Comparison of ENCODE assay signal across 16 cellular contexts in the genomic region with DNA sequence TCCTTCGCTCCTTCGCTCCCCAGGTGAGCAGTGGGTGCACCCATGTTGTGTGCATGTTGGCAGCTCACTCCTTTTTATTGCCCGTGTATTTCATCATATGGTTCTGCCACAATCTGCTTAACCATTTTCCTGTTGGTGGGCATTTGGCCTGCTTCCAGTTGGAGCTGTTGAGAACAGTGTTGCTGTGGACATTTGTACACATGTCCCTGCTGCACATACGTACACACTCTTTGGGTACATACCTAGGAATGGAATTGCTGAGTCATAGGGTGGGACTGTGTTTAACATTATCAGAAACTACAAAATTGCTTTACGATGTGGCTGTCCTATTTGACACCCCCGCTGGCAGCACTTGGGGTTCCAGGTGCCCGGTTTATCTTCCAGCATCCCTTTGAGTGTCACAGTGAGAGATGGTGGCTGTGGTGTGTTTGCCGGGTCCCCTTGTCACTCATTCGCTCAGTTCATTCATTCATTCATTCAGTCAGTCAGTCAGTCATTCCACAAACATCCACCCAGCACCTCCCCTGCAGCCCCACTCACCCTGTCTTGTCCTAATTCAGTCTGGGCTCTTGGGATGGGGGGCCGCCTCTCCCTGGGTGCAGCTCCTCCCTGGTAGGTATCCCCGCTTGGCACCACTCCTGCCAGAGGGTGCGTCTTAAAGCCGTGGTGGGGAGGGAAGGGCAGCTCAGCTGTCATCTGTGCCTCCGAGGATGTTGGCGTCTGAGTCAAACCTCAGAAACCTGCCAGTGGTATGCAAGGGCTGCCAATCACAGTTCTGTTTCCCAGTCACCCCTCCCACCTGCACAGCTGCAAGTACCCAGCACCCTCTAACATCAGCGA. TPM values are rescaled to one million over a fixed set of nuclear protein-coding genes. Genes with fewer than 3 reads are reported as not detected.
DNase-seq lines count a peak whose midpoint lies in the region; ATAC-seq and TF ChIP-seq lines count a peak whose summit lies in the region.
"Had no signal": no experiment of that assay in that cellular context is flagged by ENCODE, and none has a peak within 500 bp of the region (broad histone marks: within the 10 kb centered on the region; RNA-seq: fewer than 3 reads in every experiment).

No MANE protein-coding gene starts in this region.

- H3F3A ChIP-seq in neural progenitor cell (ENCODE audit: low read depth): peaks cover under 1% of the 10 kb centered on the region

- DNase-seq in HCT116 (ENCODE audit: low read depth, low spot score) (peak; percentile 43), NCI-H226 (peak; percentile 74), choroid plexus epithelial cell (ENCODE audit: low read depth) (peak; percentile 38), neural progenitor cell (ENCODE audit: low spot score) (no peak), foreskin melanocyte (no peak), NCI-H1105 treated with DMSO at 0.1 percent for 48 hours (lab: John Stamatoyannopoulos, UW) (no peak), left lung (no peak)
- DNase-seq: activated CD4-positive, alpha-beta T cell treated with anti-CD3 and anti-CD28 coated beads for 48 hours; CD4-positive, alpha-beta T cell; effector memory CD8-positive, alpha-beta T cell; hypothalamus; occipital lobe; T-helper 2 cell had no signal

- CTCF ChIA-PET in HCT116 (lab: Charles Lee): no interaction called here

- POLR2A ChIA-PET in HCT116 (lab: Charles Lee): interaction anchor here (0.8 kb wide), 2 partner anchors 10 to 15 kb away, joined by 3 to 4 read pairs; no protein-coding TSS in a partner anchor

- H3K9me2 ChIP-seq in HCT116 (ENCODE audit: insufficient read depth): no peaks in the 10 kb centered on the region

- peak; percentile 82 for ATAC-seq in HCT116
- no peak for ATAC-seq in HG03521 (IDR thresholded peaks at IDR 0.05; ENCODE audit: unreplicated experiment)
- no peak for ATAC-seq in left lung
- ATAC-seq: effector memory CD8-positive, alpha-beta T cell; Panc1 had no signal

- intact Hi-C loops in HCT116 (cut with micrococcal nuclease): no loop called here
- intact Hi-C loops in left lung (cut with DNase I): loop anchor here in 1 of 2 donors (10.0 kb wide), 2 partner anchors 82 to 242 kb away; no protein-coding TSS in a partner anchor

- no peak for TF ChIP-seq RAD21 in HCT116 (IDR thresholded peaks at IDR 0.05; ENCODE audit: low read depth)

- no peaks in the 10 kb centered on the region for H3K36me3 Mint-ChIP-seq in neural progenitor cell

- peak overlapping the region; percentile 23 for H3K27ac Mint-ChIP-seq in neural progenitor cell
- H3K27ac Mint-ChIP-seq: CD4-positive, alpha-beta T cell; effector memory CD8-positive, alpha-beta T cell had no signal

- H3K9me3 ChIP-seq in HCT116 (ENCODE audit: control insufficient read depth in 1 of 2, insufficient read depth in 1 of 2, low read depth in 1 of 2, low read length in 2 of 2) (peaks cover 5% of the 10 kb centered on the region in 2 experiments; a peak in 2 of 4 replicates), neural progenitor cell (ENCODE audit: low read depth) (no peaks in the 10 kb centered on the region), left lung (no peaks in the 10 kb centered on the region)

- no peak overlapping the region for H3K4me3 Mint-ChIP-seq in neural progenitor cell
- H3K4me3 Mint-ChIP-seq: CD4-positive, alpha-beta T cell; effector memory CD8-positive, alpha-beta T cell had no signal

- no peak for TF ChIP-seq CTCF in HCT116 (IDR thresholded peaks at IDR 0.05 in 2 of 3, conservative IDR thresholded peaks at IDR 0.05 in 1 of 3; ENCODE audit: borderline replicate concordance in 1 of 3, insufficient read depth in 1 of 3, low read depth in 2 of 3, low read length in 2 of 3)
- TF ChIP-seq CTCF in choroid plexus epithelial cell (conservative IDR thresholded peaks at IDR 0.05; ENCODE audit: low read depth, low read length): no peak
- TF ChIP-seq CTCF in neural progenitor cell (IDR thresholded peaks at IDR 0.05): no peak
- no peak for TF ChIP-seq CTCF in left lung (IDR thresholded peaks at IDR 0.05)

- peak overlapping the region; percentile 9 to 39; a peak in 1 of 4 replicates for H3K4me3 ChIP-seq in HCT116 (replicated peaks in 1 of 2; ENCODE audit: low read depth in 1 of 2, low read length in 2 of 2)
- H3K4me3 ChIP-seq in choroid plexus epithelial cell (ENCODE audit: low read depth, low read length): no peak overlapping the region
- no peak overlapping the region for H3K4me3 ChIP-seq in neural progenitor cell
- H3K4me3 ChIP-seq in left lung: no peak overlapping the region

- peaks cover 3% of the 10 kb centered on the region for H3K9me3 Mint-ChIP-seq in neural progenitor cell
- H3K9me3 Mint-ChIP-seq: CD4-positive, alpha-beta T cell had no signal

- H3K79me2 ChIP-seq in HCT116 (ENCODE audit: insufficient read depth, low read length) (no peaks in the 10 kb centered on the region), neural progenitor cell (ENCODE audit: low read depth) (no peaks in the 10 kb centered on the region)

- peak overlapping the region; percentile 71 for H3K4me2 ChIP-seq in HCT116 (ENCODE audit: low read length)
- H3K4me2 ChIP-seq in neural progenitor cell: no peak overlapping the region

- no TSS peak for BruUV-seq in HCT116 (replicated peaks; lab: Mats Ljungman, UMichigan)

- H3K27me3 Mint-ChIP-seq in neural progenitor cell (ENCODE audit: insufficient read depth, low read depth): peaks cover 39% of the 10 kb centered on the region

- H3K27me3 ChIP-seq in HCT116 (ENCODE audit: insufficient read depth, low read length) (no peaks in the 10 kb centered on the region), neural progenitor cell (peaks cover 10% of the 10 kb centered on the region), left lung (peaks cover 0 to 66% of the 10 kb centered on the region in 2 donors)

- peaks cover 8% of the 10 kb centered on the region for H3K4me1 Mint-ChIP-seq in neural progenitor cell

- RAD21 ChIA-PET in HCT116 (lab: Charles Lee; ENCODE audit: low non-redundant PET in 1 of 2, low total read pairs in 2 of 2, uncharacterized antibody in 2 of 2, unreplicated experiment in 2 of 2): no interaction called here

- H3K4me1 ChIP-seq in HCT116 (ENCODE audit: control insufficient read depth in 1 of 2, insufficient read depth in 2 of 2, low read length in 2 of 2) (peaks cover 7 to 22% of the 10 kb centered on the region in 2 experiments), neural progenitor cell (no peaks in the 10 kb centered on the region), left lung (no peaks in the 10 kb centered on the region)

- H4K20me1 ChIP-seq in HCT116 (ENCODE audit: insufficient read depth): no peaks in the 10 kb centered on the region
- H4K20me1 ChIP-seq in neural progenitor cell (ENCODE audit: low read depth): no peaks in the 10 kb centered on the region

- H2AFZ ChIP-seq in HCT116 (ENCODE audit: low read depth, low read length, poor library complexity, severe bottlenecking) (peak overlapping the region; percentile 78), neural progenitor cell (replicated peaks) (no peak overlapping the region)

- no peak overlapping the region for H3K9ac ChIP-seq in HCT116 (ENCODE audit: low read length)
- H3K9ac ChIP-seq in neural progenitor cell: no peak overlapping the region

- TF ChIP-seq POLR2A in HCT116 (IDR thresholded peaks at IDR 0.05; ENCODE audit: borderline replicate concordance, extremely low read depth, insufficient read depth, insufficient read length): no peak

- no peak overlapping the region for H3K27ac ChIP-seq in HCT116 (ENCODE audit: low read depth, low read length)
- H3K27ac ChIP-seq in neural progenitor cell: no peak overlapping the region
- H3K27ac ChIP-seq in left lung: no peak overlapping the region

- no peaks in the 10 kb centered on the region for H3K36me3 ChIP-seq in HCT116 (ENCODE audit: control insufficient read depth in 1 of 2, insufficient read depth in 2 of 2, low read length in 2 of 2)
- no peaks in the 10 kb centered on the region for H3K36me3 ChIP-seq in neural progenitor cell
- no peaks in the 10 kb centered on the region for H3K36me3 ChIP-seq in left lung

TF ChIP-seq in HCT116, 20 proteins besides CTCF, POLR2A, EP300 and RAD21 (continues in another document):
- TF ChIP-seq FOSL1 (IDR thresholded peaks at IDR 0.05; ENCODE audit: low read depth) (no peak), EZH2 (IDR thresholded peaks at IDR 0.05) (no peak), ZNF274 (IDR thresholded peaks at IDR 0.05; ENCODE audit: low read depth, low read length) (no peak), SRF (IDR thresholded peaks at IDR 0.05; ENCODE audit: low read depth) (no peak), CBX3 (IDR thresholded peaks at IDR 0.05; ENCODE audit: low read depth) (no peak), JUND (IDR thresholded peaks at IDR 0.05) (no peak), EGR1 (IDR thresholded peaks at IDR 0.05; ENCODE audit: low read depth) (no peak), TCF7L2 (IDR thresholded peaks at IDR 0.05; ENCODE audit: borderline replicate concordance, extremely low read depth, insufficient read depth, insufficient read length) (no peak), POLR2AphosphoS5 (IDR thresholded peaks at IDR 0.05; ENCODE audit: low read depth, low read length) (no peak), SIN3A (IDR thresholded peaks at IDR 0.05; ENCODE audit: low read depth) (no peak)
- TF ChIP-seq, protein P1, sequence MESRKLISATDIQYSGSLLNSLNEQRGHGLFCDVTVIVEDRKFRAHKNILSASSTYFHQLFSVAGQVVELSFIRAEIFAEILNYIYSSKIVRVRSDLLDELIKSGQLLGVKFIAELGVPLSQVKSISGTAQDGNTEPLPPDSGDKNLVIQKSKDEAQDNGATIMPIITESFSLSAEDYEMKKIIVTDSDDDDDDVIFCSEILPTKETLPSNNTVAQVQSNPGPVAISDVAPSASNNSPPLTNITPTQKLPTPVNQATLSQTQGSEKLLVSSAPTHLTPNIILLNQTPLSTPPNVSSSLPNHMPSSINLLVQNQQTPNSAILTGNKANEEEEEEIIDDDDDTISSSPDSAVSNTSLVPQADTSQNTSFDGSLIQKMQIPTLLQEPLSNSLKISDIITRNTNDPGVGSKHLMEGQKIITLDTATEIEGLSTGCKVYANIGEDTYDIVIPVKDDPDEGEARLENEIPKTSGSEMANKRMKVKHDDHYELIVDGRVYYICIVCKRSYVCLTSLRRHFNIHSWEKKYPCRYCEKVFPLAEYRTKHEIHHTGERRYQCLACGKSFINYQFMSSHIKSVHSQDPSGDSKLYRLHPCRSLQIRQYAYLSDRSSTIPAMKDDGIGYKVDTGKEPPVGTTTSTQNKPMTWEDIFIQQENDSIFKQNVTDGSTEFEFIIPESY (IDR thresholded peaks at IDR 0.05; ENCODE audit: extremely low read depth, insufficient replicate concordance, low read length): no peak
- TF ChIP-seq, protein P2, sequence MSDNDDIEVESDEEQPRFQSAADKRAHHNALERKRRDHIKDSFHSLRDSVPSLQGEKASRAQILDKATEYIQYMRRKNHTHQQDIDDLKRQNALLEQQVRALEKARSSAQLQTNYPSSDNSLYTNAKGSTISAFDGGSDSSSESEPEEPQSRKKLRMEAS (IDR thresholded peaks at IDR 0.05): no peak

RNA-seq across cellular contexts. Expression of a gene that starts 8.0 kb away (rescaled TPM):
- total RNA-seq in HCT116 (2021; ENCODE audit: unreplicated experiment) (26.1 TPM), neural progenitor cell (ENCODE audit: low replicate concordance) (1.8 and 7.2 TPM in 2 replicates), left lung (10 to 100 TPM in 1 of 2 donors, 1 to 10 TPM in 1; 2.5 to 11.4 TPM)
- polyA plus RNA-seq in HCT116 (2012): 34.9 and 46.5 TPM in 2 replicates
- total RNA-seq: CD4-positive, alpha-beta T cell; lung microvascular endothelial cell had no signal

RNA-seq across cellular contexts. Expression of a gene that starts 50.4 kb away (rescaled TPM):
- total RNA-seq in HCT116 (2021; ENCODE audit: unreplicated experiment) (not detected), neural progenitor cell (ENCODE audit: low replicate concordance) (not detected in 2 replicates), left lung (under 1 TPM in 1 of 2 donors, not detected in 1; 0.16 TPM)
- polyA plus RNA-seq in HCT116 (2012): 0.51 and 0.60 TPM in 2 replicates
- total RNA-seq: CD4-positive, alpha-beta T cell; lung microvascular endothelial cell; occipital lobe had no signal

Comparison
In these comparisons a context has a peak if more than half of its experiments do, and no peak if none do; other contexts are left out.
1. DNase-seq: peak in HCT116 (single experiment), NCI-H226 (single experiment) and choroid plexus epithelial cell (single experiment); none in neural progenitor cell (single experiment), foreskin melanocyte (single experiment), NCI-H1105 treated with DMSO at 0.1 percent for 48 hours (single experiment) and left lung (0 of 2).
2. H3K4me3 ChIP-seq: peak in HCT116 (2 of 2); none in choroid plexus epithelial cell (single experiment), neural progenitor cell (single experiment) and left lung (0 of 2).